In the genomic region with DNA sequence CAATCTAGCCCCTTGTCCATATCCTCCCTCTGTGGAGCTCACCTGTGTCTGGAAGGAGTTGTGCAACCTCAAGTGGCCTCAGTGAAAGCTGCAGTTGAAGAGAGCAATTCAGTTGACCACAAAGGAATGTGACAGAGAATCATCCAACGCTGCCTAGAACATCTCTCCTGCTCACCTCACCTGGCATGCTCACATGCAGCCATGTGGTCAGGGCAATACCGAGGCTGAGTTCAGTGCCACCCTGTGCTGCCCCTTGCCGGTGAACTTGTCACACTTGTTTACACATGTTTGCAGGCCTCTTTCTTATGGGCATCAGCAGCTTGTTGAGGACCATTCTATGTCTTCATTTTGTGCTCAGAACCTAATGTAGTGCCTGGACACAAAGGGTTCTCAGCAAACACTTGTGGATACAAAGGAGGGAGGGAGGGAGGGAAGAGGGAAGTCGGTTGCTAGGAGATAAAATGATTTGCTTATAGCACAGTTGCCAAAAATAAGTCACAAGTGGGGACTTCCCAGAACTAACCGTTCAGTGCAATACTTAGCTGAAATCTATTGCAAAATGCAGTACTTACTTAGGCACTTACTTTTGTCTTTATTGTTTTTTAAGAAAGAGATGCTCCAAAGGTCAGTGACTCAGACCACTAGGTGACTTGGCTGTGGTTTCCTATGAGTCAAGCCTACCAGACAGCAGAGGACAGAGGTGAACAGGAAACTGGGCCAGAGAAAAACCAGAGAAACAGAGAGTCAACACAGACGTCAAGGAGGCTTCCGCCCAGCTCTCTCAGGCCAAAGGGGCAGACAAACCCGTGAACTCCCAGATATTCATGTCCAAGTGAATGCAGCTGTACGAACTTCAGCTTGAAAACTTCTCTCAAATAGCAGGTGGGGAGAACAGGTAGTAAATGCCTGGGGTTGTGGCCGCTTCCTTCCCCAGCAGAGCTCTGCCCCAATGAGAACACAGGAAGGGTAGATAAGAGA, we compare ENCODE assay signal across 1 cellular context.
TF ChIP-seq lines count a peak whose summit lies in the region.

No MANE protein-coding gene starts in this region.

TF ChIP-seq in GM12878, 131 proteins besides CTCF, POLR2A, EP300 and RAD21 (continued from another document):
- TF ChIP-seq, protein P1, sequence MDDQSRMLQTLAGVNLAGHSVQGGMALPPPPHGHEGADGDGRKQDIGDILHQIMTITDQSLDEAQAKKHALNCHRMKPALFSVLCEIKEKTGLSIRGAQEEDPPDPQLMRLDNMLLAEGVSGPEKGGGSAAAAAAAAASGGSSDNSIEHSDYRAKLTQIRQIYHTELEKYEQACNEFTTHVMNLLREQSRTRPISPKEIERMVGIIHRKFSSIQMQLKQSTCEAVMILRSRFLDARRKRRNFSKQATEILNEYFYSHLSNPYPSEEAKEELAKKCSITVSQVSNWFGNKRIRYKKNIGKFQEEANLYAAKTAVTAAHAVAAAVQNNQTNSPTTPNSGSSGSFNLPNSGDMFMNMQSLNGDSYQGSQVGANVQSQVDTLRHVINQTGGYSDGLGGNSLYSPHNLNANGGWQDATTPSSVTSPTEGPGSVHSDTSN (IDR thresholded peaks at IDR 0.05; ENCODE audit: insufficient replicate concordance, low read depth, low read length): no peak
- TF ChIP-seq SP1 (IDR thresholded peaks at IDR 0.05; ENCODE audit: low read depth, low read length) (peak; percentile 65), LARP7 (IDR thresholded peaks at IDR 0.05) (peak; percentile 47), CHD2 (IDR thresholded peaks at IDR 0.05; ENCODE audit: borderline replicate concordance, low read depth, low read length) (peak; percentile 30; the same call in 1 of the 2 replicates), ZNF217 (IDR thresholded peaks at IDR 0.05) (no peak), MYB (IDR thresholded peaks at IDR 0.05; ENCODE audit: borderline replicate concordance, low read depth, low read length) (peak; percentile 43; the same call in 1 of the 2 replicates), CHD1 (IDR thresholded peaks at IDR 0.05; ENCODE audit: low read depth, low read length) (no peak), NRF1 (conservative IDR thresholded peaks at IDR 0.05; ENCODE audit: low read depth, low read length) (no peak), KAT2A (conservative IDR thresholded peaks at IDR 0.05; ENCODE audit: control insufficient read depth, low read depth, low read length) (no peak), STAT1 (conservative IDR thresholded peaks at IDR 0.05) (no peak), FOS (IDR thresholded peaks at IDR 0.05; ENCODE audit: borderline replicate concordance, extremely low read depth, insufficient read length) (no peak), EGR1 (IDR thresholded peaks at IDR 0.05; ENCODE audit: borderline replicate concordance in 1 of 2, low read depth in 2 of 2, low read length in 2 of 2) (peak in 1 of 2 experiments; percentile 20; a peak in 1 of 3 replicates), YY1 (IDR thresholded peaks at IDR 0.05; ENCODE audit: low read depth, low read length) (peak; percentile 24; the same call in 1 of the 2 replicates), MTA2 (IDR thresholded peaks at IDR 0.05; ENCODE audit: low read depth) (peak; percentile 76), PAX5 (IDR thresholded peaks at IDR 0.05; ENCODE audit: borderline replicate concordance, low read depth, low read length) (peak; percentile 87), SREBF2 (IDR thresholded peaks at IDR 0.05; ENCODE audit: low read length) (no peak), MEF2B (IDR thresholded peaks at IDR 0.05; ENCODE audit: partially characterized antibody, poor library complexity, severe bottlenecking) (peak; percentile 95), DPF2 (IDR thresholded peaks at IDR 0.05) (no peak; the same call in none of the 2 replicates), RB1 (IDR thresholded peaks at IDR 0.05; ENCODE audit: borderline replicate concordance) (no peak), NFXL1 (IDR thresholded peaks at IDR 0.05; ENCODE audit: borderline replicate concordance) (no peak), MYC (IDR thresholded peaks at IDR 0.05; ENCODE audit: insufficient read depth, insufficient read length, insufficient replicate concordance, low read length, severe bottlenecking) (no peak), REST (IDR thresholded peaks at IDR 0.05; ENCODE audit: low read depth, low read length) (peak; percentile 36; the same call in 1 of the 2 replicates)
- TF ChIP-seq, protein P2, sequence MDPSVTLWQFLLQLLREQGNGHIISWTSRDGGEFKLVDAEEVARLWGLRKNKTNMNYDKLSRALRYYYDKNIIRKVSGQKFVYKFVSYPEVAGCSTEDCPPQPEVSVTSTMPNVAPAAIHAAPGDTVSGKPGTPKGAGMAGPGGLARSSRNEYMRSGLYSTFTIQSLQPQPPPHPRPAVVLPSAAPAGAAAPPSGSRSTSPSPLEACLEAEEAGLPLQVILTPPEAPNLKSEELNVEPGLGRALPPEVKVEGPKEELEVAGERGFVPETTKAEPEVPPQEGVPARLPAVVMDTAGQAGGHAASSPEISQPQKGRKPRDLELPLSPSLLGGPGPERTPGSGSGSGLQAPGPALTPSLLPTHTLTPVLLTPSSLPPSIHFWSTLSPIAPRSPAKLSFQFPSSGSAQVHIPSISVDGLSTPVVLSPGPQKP (IDR thresholded peaks at IDR 0.05; ENCODE audit: low read depth, low read length): no peak
- TF ChIP-seq, protein P3, sequence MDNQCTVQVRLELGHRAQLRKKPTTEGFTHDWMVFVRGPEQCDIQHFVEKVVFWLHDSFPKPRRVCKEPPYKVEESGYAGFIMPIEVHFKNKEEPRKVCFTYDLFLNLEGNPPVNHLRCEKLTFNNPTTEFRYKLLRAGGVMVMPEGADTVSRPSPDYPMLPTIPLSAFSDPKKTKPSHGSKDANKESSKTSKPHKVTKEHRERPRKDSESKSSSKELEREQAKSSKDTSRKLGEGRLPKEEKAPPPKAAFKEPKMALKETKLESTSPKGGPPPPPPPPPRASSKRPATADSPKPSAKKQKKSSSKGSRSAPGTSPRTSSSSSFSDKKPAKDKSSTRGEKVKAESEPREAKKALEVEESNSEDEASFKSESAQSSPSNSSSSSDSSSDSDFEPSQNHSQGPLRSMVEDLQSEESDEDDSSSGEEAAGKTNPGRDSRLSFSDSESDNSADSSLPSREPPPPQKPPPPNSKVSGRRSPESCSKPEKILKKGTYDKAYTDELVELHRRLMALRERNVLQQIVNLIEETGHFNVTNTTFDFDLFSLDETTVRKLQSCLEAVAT (IDR thresholded peaks at IDR 0.05): peak; percentile 54; the same call in 1 of the 2 replicates
- TF ChIP-seq, protein P4, sequence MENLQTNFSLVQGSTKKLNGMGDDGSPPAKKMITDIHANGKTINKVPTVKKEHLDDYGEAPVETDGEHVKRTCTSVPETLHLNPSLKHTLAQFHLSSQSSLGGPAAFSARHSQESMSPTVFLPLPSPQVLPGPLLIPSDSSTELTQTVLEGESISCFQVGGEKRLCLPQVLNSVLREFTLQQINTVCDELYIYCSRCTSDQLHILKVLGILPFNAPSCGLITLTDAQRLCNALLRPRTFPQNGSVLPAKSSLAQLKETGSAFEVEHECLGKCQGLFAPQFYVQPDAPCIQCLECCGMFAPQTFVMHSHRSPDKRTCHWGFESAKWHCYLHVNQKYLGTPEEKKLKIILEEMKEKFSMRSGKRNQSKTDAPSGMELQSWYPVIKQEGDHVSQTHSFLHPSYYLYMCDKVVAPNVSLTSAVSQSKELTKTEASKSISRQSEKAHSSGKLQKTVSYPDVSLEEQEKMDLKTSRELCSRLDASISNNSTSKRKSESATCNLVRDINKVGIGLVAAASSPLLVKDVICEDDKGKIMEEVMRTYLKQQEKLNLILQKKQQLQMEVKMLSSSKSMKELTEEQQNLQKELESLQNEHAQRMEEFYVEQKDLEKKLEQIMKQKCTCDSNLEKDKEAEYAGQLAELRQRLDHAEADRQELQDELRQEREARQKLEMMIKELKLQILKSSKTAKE (IDR thresholded peaks at IDR 0.05; ENCODE audit: low read depth, poor library complexity, severe bottlenecking): peak; percentile 98
